In genomic region chr12:59115526-59115925, GRCh38 we compare ENCODE assay signal across 21 cellular contexts.
DNase-seq lines count a peak whose midpoint lies in the region; ATAC-seq and TF ChIP-seq lines count a peak whose summit lies in the region.
"Had no signal": no experiment of that assay in that cellular context is flagged by ENCODE, and none has a peak within 500 bp of the region (broad histone marks: within the 10 kb centered on the region; RNA-seq: fewer than 3 reads in every experiment).

No MANE protein-coding gene starts in this region.

- no peak overlapping the region for H3K4me3 ChIP-seq in fibroblast of the aortic adventitia (ENCODE audit: low read depth, low read length)
- no peak overlapping the region for H3K4me3 ChIP-seq in esophagus muscularis mucosa
- H3K4me3 ChIP-seq in body of pancreas = no peak overlapping the region
- H3K4me3 ChIP-seq: gastrocnemius medialis, spleen had no signal

- intact Hi-C loops in esophagus muscularis mucosa (cut with DNase I) = no loop called here
- intact Hi-C loops in body of pancreas (cut with DNase I) = no loop called here

- no peaks in the 10 kb centered on the region for H3K27me3 ChIP-seq in esophagus muscularis mucosa
- H3K27me3 ChIP-seq in body of pancreas = no peaks in the 10 kb centered on the region
- H3K27me3 ChIP-seq: gastrocnemius medialis, neutrophil, spleen had no signal

- ATAC-seq in body of pancreas = no peak
- ATAC-seq: activated T-helper 17 cell treated with anti-CD3 and anti-CD28 coated beads, Interleukin-2, amount 50 U/mL, for 72 hours; gastrocnemius medialis; SK-N-SH treated with all-trans-retinoic acid at 6 μM for 48 hours had no signal

- peak; percentile 14 for DNase-seq in H4 (ENCODE audit: low spot score)
- peak; percentile 25 for DNase-seq in astrocyte of the hippocampus (ENCODE audit: low read depth, low spot score)
- peak; percentile 19 for DNase-seq in fibroblast of the aortic adventitia (ENCODE audit: low read depth)
- DNase-seq in esophagus muscularis mucosa (ENCODE audit: extremely low spot score) = no peak
- no peak for DNase-seq in pons (ENCODE audit: low spot score)
- DNase-seq in NCI-H345 treated with DMSO at 0.1 percent for 48 hours (lab: John Stamatoyannopoulos, UW; ENCODE audit: unreplicated experiment) = no peak
- DNase-seq in body of pancreas = no peak
- DNase-seq: activated naive CD8-positive, alpha-beta T cell treated with anti-CD3 and anti-CD28 coated beads, Interleukin-2, amount 10 ng/mL, durations not matched to agents 7 days and 5 days; COR-L47; DMS79 treated with DMSO at 0.1 percent for 48 hours; gastrocnemius medialis; hypothalamus; NCI-H526; spleen; stimulated activated CD4-positive, alpha-beta T cell treated with anti-CD3 and anti-CD28 coated beads, Interleukin-4, amount 100 ng/mL, for 1 hour; stimulated activated naive CD4-positive, alpha-beta T cell treated with Interleukin-2 at 50 U/mL for 16 hours had no signal

- WGBS in esophagus muscularis mucosa = 78% methylated on average over 4 of the region's 4 CpGs
- 91 to 92% methylated on average over 4 of the region's 4 CpGs for WGBS in body of pancreas, 2 donors

- no peak for TF ChIP-seq EP300 in esophagus muscularis mucosa (IDR thresholded peaks at IDR 0.05)

- TF ChIP-seq CTCF in fibroblast of the aortic adventitia (IDR thresholded peaks at IDR 0.05; ENCODE audit: insufficient read depth, low read length) = no peak
- no peak for TF ChIP-seq CTCF in esophagus muscularis mucosa (IDR thresholded peaks at IDR 0.05)
- no peak for TF ChIP-seq CTCF in body of pancreas (IDR thresholded peaks at IDR 0.05)

- H3K27ac ChIP-seq in esophagus muscularis mucosa (replicated peaks in 1 of 4) (no peak overlapping the region), body of pancreas (no peak overlapping the region)
- H3K27ac ChIP-seq: gastrocnemius medialis, HL-60, neutrophil, spleen, VCaP had no signal

- peaks cover 3 to 8% (median 6%) of the 10 kb centered on the region in 4 donors for H3K4me1 ChIP-seq in esophagus muscularis mucosa
- no peaks in the 10 kb centered on the region for H3K4me1 ChIP-seq in body of pancreas
- H3K4me1 ChIP-seq: gastrocnemius medialis, spleen had no signal

- H3K36me3 ChIP-seq in esophagus muscularis mucosa (no peaks in the 10 kb centered on the region), body of pancreas (replicated peaks in 1 of 2; ENCODE audit: insufficient read depth in 1 of 2, low read depth in 2 of 2) (no peaks in the 10 kb centered on the region)
- H3K36me3 ChIP-seq: gastrocnemius medialis, neutrophil, spleen had no signal

- no peaks in the 10 kb centered on the region for H3K9me3 ChIP-seq in esophagus muscularis mucosa
- H3K9me3 ChIP-seq in body of pancreas = no peaks in the 10 kb centered on the region
- H3K9me3 ChIP-seq: gastrocnemius medialis, neutrophil, spleen had no signal

- TF ChIP-seq POLR2A in esophagus muscularis mucosa (IDR thresholded peaks at IDR 0.05; ENCODE audit: low read depth) (no peak), body of pancreas (IDR thresholded peaks at IDR 0.05) (no peak)

Comparison
In these comparisons a context has a peak if more than half of its experiments do, and no peak if none do; other contexts are left out.
1. DNase-seq: peak in H4 (single experiment), astrocyte of the hippocampus (single experiment) and fibroblast of the aortic adventitia (single experiment); none in esophagus muscularis mucosa (single experiment), pons (single experiment), NCI-H345 treated with DMSO at 0.1 percent for 48 hours (single experiment) and body of pancreas (0 of 4).